In the genomic region with DNA sequence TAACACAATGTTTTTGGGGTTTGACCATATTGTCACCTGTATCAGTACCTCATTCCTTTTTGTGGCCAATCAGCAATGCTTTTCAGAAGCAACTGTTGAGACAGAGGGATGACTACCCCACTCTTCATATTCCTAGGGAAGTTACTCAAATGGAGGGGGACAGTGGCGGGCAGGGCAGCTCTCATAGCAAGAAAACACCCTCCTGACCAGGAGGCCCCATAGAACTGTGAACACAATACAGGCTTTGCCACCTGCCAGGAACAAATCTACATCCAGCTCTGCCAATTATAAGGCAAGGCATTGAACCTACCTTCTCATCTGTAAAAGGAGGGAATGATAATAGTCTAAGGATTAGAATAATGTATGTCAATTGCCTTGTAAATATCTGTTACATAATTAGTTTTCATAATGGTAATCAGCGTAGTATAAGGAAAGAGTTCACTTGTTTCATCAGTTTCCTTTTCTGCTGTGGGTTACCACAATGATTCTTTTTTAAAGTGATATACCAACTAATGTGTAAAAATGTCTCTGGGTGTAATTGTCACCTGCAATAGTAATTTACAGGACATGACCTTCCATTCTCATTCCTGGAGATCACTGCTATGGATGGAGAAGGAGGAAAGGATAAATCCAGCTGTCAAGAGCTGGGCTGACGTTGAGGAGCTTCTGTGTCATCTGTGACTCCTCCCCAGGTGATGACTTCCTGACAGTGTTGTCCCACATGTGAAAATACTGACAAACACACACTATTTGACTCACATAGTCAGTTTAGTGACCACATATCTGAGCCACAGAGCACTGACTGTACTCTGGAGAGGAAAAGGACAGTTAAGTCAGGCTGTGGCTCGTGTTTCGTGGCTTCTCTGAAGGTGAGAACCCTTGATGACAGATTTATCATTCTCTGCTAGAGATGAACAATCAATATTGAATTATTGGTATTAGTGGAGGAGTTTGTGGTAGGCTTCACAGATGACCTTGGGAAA, we compare ENCODE assay signal across 8 cellular contexts. TPM values are rescaled to one million over a fixed set of nuclear protein-coding genes. Genes with fewer than 3 reads are reported as not detected.
A peak's percentile ranks its signal among the peaks of the same experiment; 100 is the strongest.
DNase-seq lines count a peak whose midpoint lies in the region; ATAC-seq and TF ChIP-seq lines count a peak whose summit lies in the region.

No MANE protein-coding gene starts in this region.

- CTCF ChIA-PET in PC-3 (lab: Charles Lee), result no interaction called here

- H2AFZ ChIP-seq in PC-3 (ENCODE audit: low read length) (no peak overlapping the region), neuronal stem cell (ENCODE audit: low read length) (no peak overlapping the region)

- no peak overlapping the region for H3K4ac ChIP-seq in neuronal stem cell (ENCODE audit: low read length)

- no peak overlapping the region for H3K4me3 ChIP-seq in PC-3 (ENCODE audit: low read length)
- no peak overlapping the region for H3K4me3 ChIP-seq in neuronal stem cell (ENCODE audit: low read length in 2 of 2)

- no peak overlapping the region for H4K91ac ChIP-seq in neuronal stem cell (ENCODE audit: low read depth, low read length, poor library complexity)

- H3K23ac ChIP-seq in neuronal stem cell (ENCODE audit: low read depth, low read length, poor library complexity), result no peak overlapping the region

- H3K4me2 ChIP-seq in PC-3 (ENCODE audit: low read length) (no peak overlapping the region), neuronal stem cell (ENCODE audit: insufficient read depth, low read length, poor library complexity, severe bottlenecking) (no peak overlapping the region)

- H3K27me3 Mint-ChIP-seq in activated naive CD8-positive, alpha-beta T cell treated with anti-CD3 and anti-CD28 coated beads for 36 hours, result no peaks in the 10 kb centered on the region

- no peak overlapping the region for H4K8ac ChIP-seq in neuronal stem cell (ENCODE audit: low read depth, low read length)

- no peak overlapping the region for H3K18ac ChIP-seq in neuronal stem cell (ENCODE audit: low read length)

- ATAC-seq in GM21723 (IDR thresholded peaks at IDR 0.05; ENCODE audit: unreplicated experiment) (peak; percentile 89), PC-3 (no peak; the same call in 1 of the 2 replicates)

- no peaks in the 10 kb centered on the region for H3K9me3 Mint-ChIP-seq in activated naive CD8-positive, alpha-beta T cell treated with anti-CD3 and anti-CD28 coated beads for 36 hours

- BruUV-seq in PC-3 (replicated peaks; lab: Mats Ljungman, UMichigan), result no TSS peak

- H3K27ac Mint-ChIP-seq in activated naive CD8-positive, alpha-beta T cell treated with anti-CD3 and anti-CD28 coated beads for 36 hours, result peak overlapping the region; percentile 99

- H3K79me2 ChIP-seq in PC-3 (ENCODE audit: low read length), result no peaks in the 10 kb centered on the region

- H3K9ac ChIP-seq in PC-3 (ENCODE audit: low read length) (no peak overlapping the region), neuronal stem cell (ENCODE audit: low read depth, low read length, poor library complexity) (no peak overlapping the region)

- intact Hi-C loops in PC-3 (cut with micrococcal nuclease), result no loop called here

- H3K27me3 ChIP-seq in PC-3 (ENCODE audit: low read length) (no peaks in the 10 kb centered on the region), neuronal stem cell (ENCODE audit: control insufficient read depth in 3 of 3, insufficient read depth in 3 of 3, low read depth in 1 of 3, low read length in 3 of 3) (no peaks in the 10 kb centered on the region)

- H3K27ac ChIP-seq in PC-3 (ENCODE audit: low read length) (no peak overlapping the region), neuronal stem cell (replicated peaks; ENCODE audit: low read length) (no peak overlapping the region)

- POLR2A ChIA-PET in PC-3 (lab: Charles Lee; ENCODE audit: unreplicated experiment), result no interaction called here

- no peaks in the 10 kb centered on the region for H4K20me1 ChIP-seq in PC-3 (ENCODE audit: low read length)

- H3K4me1 Mint-ChIP-seq in activated naive CD8-positive, alpha-beta T cell treated with anti-CD3 and anti-CD28 coated beads for 36 hours, result peaks cover 31% of the 10 kb centered on the region

- no peaks in the 10 kb centered on the region for H3K36me3 ChIP-seq in PC-3 (ENCODE audit: low read depth, low read length)
- H3K36me3 ChIP-seq in neuronal stem cell (replicated peaks in 1 of 2; ENCODE audit: control insufficient read depth in 2 of 2, insufficient read depth in 2 of 2, low read length in 2 of 2), result no peaks in the 10 kb centered on the region

- H2BK120ac ChIP-seq in neuronal stem cell (ENCODE audit: low read depth, low read length), result no peak overlapping the region

- no peaks in the 10 kb centered on the region for H3F3A ChIP-seq in PC-3 (ENCODE audit: low read length, unreplicated experiment)

- WGBS in neuronal stem cell (ENCODE audit: extremely low coverage in 2 of 2, insufficient read length in 2 of 2, insufficient replicate concordance in 1 of 2), 2 donors, result no CpG with 5 or more reads among the region's 5 CpGs

- no peak overlapping the region for H2AK5ac ChIP-seq in neuronal stem cell (ENCODE audit: low read depth, low read length)

- H3K9me2 ChIP-seq in PC-3 (replicated peaks; ENCODE audit: low read length), result no peaks in the 10 kb centered on the region

- H3K4me1 ChIP-seq in PC-3 (ENCODE audit: insufficient read depth, low read length) (peaks cover 10% of the 10 kb centered on the region; the same call in 1 of the 2 replicates), neuronal stem cell (ENCODE audit: control insufficient read depth in 2 of 2, insufficient read depth in 1 of 2, low read depth in 1 of 2, low read length in 2 of 2) (peaks cover 12 to 14% of the 10 kb centered on the region in 2 donors)

- H3K9me3 ChIP-seq in PC-3 (ENCODE audit: low read length) (no peaks in the 10 kb centered on the region), neuronal stem cell (replicated peaks in 1 of 2; ENCODE audit: control insufficient read depth in 2 of 2, insufficient read depth in 1 of 2, low read depth in 1 of 2, low read length in 2 of 2) (no peaks in the 10 kb centered on the region)

- H3K4me3 Mint-ChIP-seq in activated naive CD8-positive, alpha-beta T cell treated with anti-CD3 and anti-CD28 coated beads for 36 hours, result peak overlapping the region; percentile 66

- no peak overlapping the region for H2BK5ac ChIP-seq in neuronal stem cell (ENCODE audit: low read length)

- DNase-seq in GM10266 (ENCODE audit: extremely low spot score) (peak; percentile 65), PC-3 (peak; percentile 38), ecto neural progenitor cell (ENCODE audit: low spot score) (no peak), neuronal stem cell (ENCODE audit: low spot score) (no peak), nucleus accumbens (lab: John Stamatoyannopoulos, UW) (no peak)
- peak; percentile 67 for DNase-seq in activated naive CD8-positive, alpha-beta T cell treated with anti-CD3 and anti-CD28 coated beads for 36 hours
- DNase-seq in stimulated activated CD8-positive, alpha-beta memory T cell treated with anti-CD3 and anti-CD28 coated beads, Interleukin-2, amount 100 ng/mL, for 48 hours (ENCODE audit: low read depth in 2 of 2), result peak; percentile 34 to 43

- TF ChIP-seq CTCF in GM10266 (IDR thresholded peaks at IDR 0.05; ENCODE audit: control insufficient read depth, insufficient read depth, low read depth, missing control alignments), result no peak
- TF ChIP-seq CTCF in PC-3 (conservative IDR thresholded peaks at IDR 0.05; ENCODE audit: low read depth, low read length), result no peak

- H3K36me3 Mint-ChIP-seq in activated naive CD8-positive, alpha-beta T cell treated with anti-CD3 and anti-CD28 coated beads for 36 hours, result peaks cover 2% of the 10 kb centered on the region

- H2BK12ac ChIP-seq in neuronal stem cell (ENCODE audit: low read length), result no peak overlapping the region

- H3K79me1 ChIP-seq in neuronal stem cell (ENCODE audit: low read depth, low read length), result no peaks in the 10 kb centered on the region

- H3K14ac ChIP-seq in neuronal stem cell (ENCODE audit: low read length), result no peak overlapping the region

- no peak overlapping the region for H2BK15ac ChIP-seq in neuronal stem cell (ENCODE audit: low read length)

RNA-seq across cellular contexts. Expression of gene ALPK2, which starts 13.4 kb away (rescaled TPM):
- 0.04 TPM in 1 of 2 replicates, not detected in the other for total RNA-seq in PC-3 (2014; rRNA removed)
- under 1 TPM; 0.62 to 0.76 TPM for total RNA-seq in activated naive CD8-positive, alpha-beta T cell treated with anti-CD3 and anti-CD28 coated beads for 36 hours
- polyA plus RNA-seq in neuronal stem cell (2013, experiment 1 of 2), result 0.28 TPM
- polyA plus RNA-seq in neuronal stem cell (2013, experiment 2 of 2), result 0.21 TPM

RNA-seq across cellular contexts. Expression of gene MALT1, which starts 55.8 kb away (rescaled TPM):
- 24.2 and 26.3 TPM in 2 replicates for total RNA-seq in PC-3 (2014; rRNA removed)
- total RNA-seq in activated naive CD8-positive, alpha-beta T cell treated with anti-CD3 and anti-CD28 coated beads for 36 hours, result 10 to 100 TPM; 46.2 to 46.5 TPM
- 12.1 TPM for polyA plus RNA-seq in neuronal stem cell (2013, experiment 1 of 2)
- 12.2 TPM for polyA plus RNA-seq in neuronal stem cell (2013, experiment 2 of 2)

Comparison
In these comparisons a context has a peak if more than half of its experiments do, and no peak if none do; other contexts are left out.
1. DNase-seq: peak in GM10266 (single experiment), PC-3 (single experiment), activated naive CD8-positive, alpha-beta T cell treated with anti-CD3 and anti-CD28 coated beads for 36 hours (single experiment) and stimulated activated CD8-positive, alpha-beta memory T cell treated with anti-CD3 and anti-CD28 coated beads, Interleukin-2, amount 100 ng/mL, for 48 hours (2 of 2); none in ecto neural progenitor cell (single experiment), neuronal stem cell (single experiment) and nucleus accumbens (0 of 56).